Comparison of ENCODE assay signal across 10 cellular contexts in the genomic region with DNA sequence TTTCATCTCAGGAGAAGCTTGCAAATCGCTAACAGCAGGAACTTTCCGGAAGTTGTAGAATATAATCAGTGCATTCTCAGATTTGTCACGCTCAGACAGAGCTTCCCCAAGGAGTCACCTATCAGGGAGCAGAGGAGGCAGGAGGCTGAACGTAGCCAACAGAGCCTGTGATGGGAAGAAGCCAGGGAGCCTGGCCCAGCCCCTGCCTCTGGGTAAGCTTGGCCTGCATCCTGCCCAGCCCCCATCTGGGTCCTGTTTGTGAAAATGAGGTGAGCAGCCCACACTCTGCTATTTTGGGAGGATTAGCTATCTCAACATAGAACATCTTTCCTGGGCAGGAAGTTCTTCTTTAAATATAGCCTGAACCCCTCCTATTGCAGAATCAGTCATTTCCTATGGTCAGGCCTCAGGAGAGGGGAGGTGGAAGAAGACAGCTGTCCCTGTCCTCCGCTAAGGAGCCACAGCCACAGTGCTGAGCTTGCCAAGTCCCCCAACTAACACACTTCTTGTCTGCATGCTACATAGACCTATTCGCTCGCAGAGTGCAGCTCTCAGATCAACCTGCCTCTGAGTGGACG. TPM values are rescaled to one million over a fixed set of nuclear protein-coding genes. Genes with fewer than 3 reads are reported as not detected.
DNase-seq lines count a peak whose midpoint lies in the region; ATAC-seq and TF ChIP-seq lines count a peak whose summit lies in the region.
"Had no signal": no experiment of that assay in that cellular context is flagged by ENCODE, and none has a peak within 500 bp of the region (broad histone marks: within the 10 kb centered on the region; RNA-seq: fewer than 3 reads in every experiment).

No MANE protein-coding gene starts in this region.

- peaks cover 20% of the 10 kb centered on the region for H3K27me3 ChIP-seq in GM23338 (ENCODE audit: insufficient read depth)

- DNase-seq in RPMI8226 (peak; percentile 15), retina (peak; percentile 37), T-helper 2 cell (no peak), NCI-H2171 treated with DMSO at 0.1 percent for 48 hours (lab: John Stamatoyannopoulos, UW) (no peak), GM23338 (ENCODE audit: low spot score) (no peak)
- DNase-seq in activated naive CD4-positive, alpha-beta T cell treated with anti-CD3 and anti-CD28 coated beads, Interleukin-2, amount 50 U/mL, for 72 hours (ENCODE audit: low spot score in 2 of 2) = no peak
- DNase-seq: NCI-H2029 treated with DMSO at 0.1 percent for 48 hours had no signal

- no peak overlapping the region for H3K4me3 ChIP-seq in GM23338

- TF ChIP-seq CTCF in GM23338 (conservative IDR thresholded peaks at IDR 0.05; ENCODE audit: low read depth in 2 of 2) = no peak

- no peaks in the 10 kb centered on the region for H3K36me3 Mint-ChIP-seq in activated naive CD4-positive, alpha-beta T cell treated with anti-CD3 and anti-CD28 coated beads, Interleukin-2, amount 50 U/mL, for 72 hours
- peaks cover 7% of the 10 kb centered on the region for H3K36me3 Mint-ChIP-seq in GM23338 (ENCODE audit: low read depth)

- H4K20me1 ChIP-seq in GM23338 (replicated peaks; ENCODE audit: insufficient read depth) = no peaks in the 10 kb centered on the region

- no peaks in the 10 kb centered on the region for H3K9me3 Mint-ChIP-seq in activated naive CD4-positive, alpha-beta T cell treated with anti-CD3 and anti-CD28 coated beads, Interleukin-2, amount 50 U/mL, for 72 hours
- H3K9me3 Mint-ChIP-seq in GM23338 = peaks cover 4% of the 10 kb centered on the region; the same call in 2 of the 3 replicates

- peaks cover 44% of the 10 kb centered on the region for H3K27me3 Mint-ChIP-seq in GM23338 (ENCODE audit: insufficient read depth, low read depth, poor library complexity)

- peaks cover 68% of the 10 kb centered on the region for H3K4me1 Mint-ChIP-seq in GM23338

- no peaks in the 10 kb centered on the region for H3K36me3 ChIP-seq in GM23338 (ENCODE audit: insufficient read depth)

- H3K79me2 ChIP-seq in GM23338 (replicated peaks; ENCODE audit: insufficient read depth) = no peaks in the 10 kb centered on the region

- no peak overlapping the region for H3K4me3 Mint-ChIP-seq in GM23338

- peaks cover 60% of the 10 kb centered on the region for H3K4me1 ChIP-seq in GM23338 (ENCODE audit: insufficient read depth)

- no peak overlapping the region for H2AFZ ChIP-seq in GM23338

- peak; percentile 66 for ATAC-seq in GM19025 (IDR thresholded peaks at IDR 0.05; ENCODE audit: low read depth, unreplicated experiment)
- ATAC-seq in HG02852 (IDR thresholded peaks at IDR 0.05; ENCODE audit: unreplicated experiment) = peak; percentile 78
- no peak for ATAC-seq in activated naive CD4-positive, alpha-beta T cell treated with anti-CD3 and anti-CD28 coated beads, Interleukin-2, amount 50 U/mL, for 72 hours
- no peak for ATAC-seq in GM23338

- H3K4me2 ChIP-seq in GM23338 = no peak overlapping the region

- no peak overlapping the region for H3K27ac Mint-ChIP-seq in activated naive CD4-positive, alpha-beta T cell treated with anti-CD3 and anti-CD28 coated beads, Interleukin-2, amount 50 U/mL, for 72 hours
- no peak overlapping the region for H3K27ac Mint-ChIP-seq in GM23338

- no peak overlapping the region for H3K27ac ChIP-seq in GM23338 (ENCODE audit: low read depth)

- peaks cover 4% of the 10 kb centered on the region; the same call in 1 of the 2 replicates for H3K9me2 ChIP-seq in GM23338 (ENCODE audit: insufficient read depth)

- H3F3A ChIP-seq in GM23338 (replicated peaks; ENCODE audit: low read depth) = no peaks in the 10 kb centered on the region; the same call in 1 of the 2 replicates

TF ChIP-seq in GM23338, 12 proteins besides CTCF, POLR2A, EP300 and RAD21 (continues in another document):
- TF ChIP-seq REST (IDR thresholded peaks at IDR 0.05; ENCODE audit: unreplicated experiment) (no peak), ZNF331 (CRISPR knock-in tag; IDR thresholded peaks at IDR 0.05; ENCODE audit: low read depth) (no peak), POLR2AphosphoS5 (IDR thresholded peaks at IDR 0.05; ENCODE audit: low read depth) (no peak), STAT1 (IDR thresholded peaks at IDR 0.05; ENCODE audit: unreplicated experiment) (no peak), CREB1 (CRISPR knock-in tag; IDR thresholded peaks at IDR 0.05; ENCODE audit: low read depth) (no peak), EZH2phosphoT487 (IDR thresholded peaks at IDR 0.05; ENCODE audit: unreplicated experiment) (no peak)

RNA-seq across cellular contexts. Expression of gene PKDCC, which starts 19.2 kb away (rescaled TPM):
- total RNA-seq in activated naive CD4-positive, alpha-beta T cell treated with anti-CD3 and anti-CD28 coated beads, Interleukin-2, amount 50 U/mL, for 72 hours = not detected
- total RNA-seq in GM23338 (2014; rRNA removed; shearing (Covaris generic)) = 32.8 and 44.8 TPM in 2 replicates
- 7.0 and 9.3 TPM in 2 replicates for polyA plus RNA-seq in GM23338 (2016; fragmentation: Nextera tagmentation; extraction: Ambion mirVana)
- polyA plus RNA-seq: keratinocyte had no signal

Comparison
In these comparisons a context has a peak if more than half of its experiments do, and no peak if none do; other contexts are left out.
1. ATAC-seq: peak in GM19025 (single experiment) and HG02852 (single experiment); none in activated naive CD4-positive, alpha-beta T cell treated with anti-CD3 and anti-CD28 coated beads, Interleukin-2, amount 50 U/mL, for 72 hours (0 of 2) and GM23338 (single experiment).
2. DNase-seq: peak in RPMI8226 (single experiment) and retina (single experiment); none in T-helper 2 cell (0 of 5), activated naive CD4-positive, alpha-beta T cell treated with anti-CD3 and anti-CD28 coated beads, Interleukin-2, amount 50 U/mL, for 72 hours (0 of 2), NCI-H2171 treated with DMSO at 0.1 percent for 48 hours (single experiment) and GM23338 (single experiment).
3. RNA of gene PKDCC, which starts 19.2 kb away (total RNA-seq): 32.8 to 44.8 TPM in GM23338; not detected in activated naive CD4-positive, alpha-beta T cell treated with anti-CD3 and anti-CD28 coated beads, Interleukin-2, amount 50 U/mL, for 72 hours; every median in the first group is over 10 times any median in the second.